24 cellular contexts compared by ENCODE assay signal in the genomic region with DNA sequence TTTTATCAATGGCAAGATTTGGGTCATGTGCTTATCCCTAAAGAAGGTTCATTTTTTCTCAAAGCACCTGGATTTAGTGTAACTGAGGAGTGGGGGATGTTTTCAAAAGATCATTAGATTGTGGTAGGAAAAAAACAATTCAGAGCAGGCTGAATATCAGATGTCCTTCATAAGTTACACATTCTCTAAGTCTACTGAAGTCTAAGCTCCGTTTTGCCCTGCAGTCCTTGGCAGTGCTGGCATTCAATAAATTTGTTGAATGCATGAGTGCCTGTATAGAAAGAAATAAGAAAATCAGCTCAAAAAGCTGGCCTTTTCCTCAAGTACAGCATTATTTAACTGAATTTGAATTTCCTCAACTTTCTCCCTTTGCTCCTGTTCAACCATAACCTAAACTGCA.
DNase-seq lines count a peak whose midpoint lies in the region; TF ChIP-seq lines count a peak whose summit lies in the region.
"Had no signal": no experiment of that assay in that cellular context is flagged by ENCODE, and none has a peak within 500 bp of the region (broad histone marks: within the 10 kb centered on the region; RNA-seq: fewer than 3 reads in every experiment).

No MANE protein-coding gene starts in this region.

- H3K9me3 ChIP-seq in BE2C, result no peaks in the 10 kb centered on the region
- H3K9me3 ChIP-seq: A549 had no signal

- DNase-seq in left kidney (ENCODE audit: low read depth, low spot score), result peak; percentile 28
- no peak for DNase-seq in BE2C
- DNase-seq: 8988T; ACHN; AML-193; C1 segment of cervical spinal cord; Caco-2; Calu3; CD4-positive, alpha-beta memory T cell; CD4-positive, alpha-beta T cell; CD4-positive, CD25-positive, alpha-beta regulatory T cell; CD8-positive, alpha-beta memory T cell; CD8-positive, alpha-beta T cell; COR-L47; DMS 273 treated with DMSO at 0.1 percent for 48 hours; DMS153; DMS53; DMS79; DMS79 treated with DMSO at 0.1 percent for 48 hours; DND-41; EL had no signal

- H3K4me3 ChIP-seq in BE2C (ENCODE audit: low read depth, low read length), result no peak overlapping the region
- H3K4me3 ChIP-seq: A549; BLaER1; BLaER1 treated with 17β-estradiol and CSF1 and Interleukin-3, amounts not matched to agents 10 nM and 100 nM had no signal

- H3K4me1 ChIP-seq in BE2C, result no peaks in the 10 kb centered on the region
- H3K4me1 ChIP-seq: A549, BLaER1, Caco-2 had no signal

- H3K27me3 ChIP-seq in BE2C, result no peaks in the 10 kb centered on the region
- H3K27me3 ChIP-seq: BLaER1; BLaER1 treated with 17β-estradiol and CSF1 and Interleukin-3, amounts not matched to agents 10 nM and 100 nM had no signal

- TF ChIP-seq CTCF in BE2C (IDR thresholded peaks at IDR 0.05; ENCODE audit: low read depth, low read length), result no peak

- no peaks in the 10 kb centered on the region for H3K36me3 ChIP-seq in BE2C
- H3K36me3 ChIP-seq: BLaER1; BLaER1 treated with 17β-estradiol and CSF1 and Interleukin-3, amounts not matched to agents 10 nM and 100 nM had no signal
